In the genomic region with DNA sequence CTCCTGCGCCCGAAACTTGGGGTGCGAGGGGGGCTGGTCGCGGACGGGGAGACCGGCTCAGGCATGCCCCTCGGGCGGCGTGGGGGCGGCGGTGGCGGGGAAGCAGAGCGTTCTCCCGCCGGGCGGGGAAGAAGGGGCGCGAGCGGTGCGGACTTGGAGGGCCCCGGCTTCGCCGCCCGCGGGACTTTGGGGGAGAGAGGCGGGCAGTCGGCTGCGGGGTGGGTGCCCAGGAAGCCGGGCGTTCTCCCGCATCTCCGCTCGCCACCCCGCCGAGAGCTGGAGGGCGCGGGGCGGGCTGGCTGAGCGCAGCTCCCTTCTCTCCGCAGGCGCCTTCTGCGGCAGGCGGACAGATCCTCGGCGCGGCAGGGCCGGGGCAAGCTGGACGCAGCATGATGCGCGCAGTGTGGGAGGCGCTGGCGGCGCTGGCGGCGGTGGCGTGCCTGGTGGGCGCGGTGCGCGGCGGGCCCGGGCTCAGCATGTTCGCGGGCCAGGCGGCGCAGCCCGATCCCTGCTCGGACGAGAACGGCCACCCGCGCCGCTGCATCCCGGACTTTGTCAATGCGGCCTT, we compare ENCODE assay signal across 8 cellular contexts. TPM values are rescaled to one million over a fixed set of nuclear protein-coding genes. Genes with fewer than 3 reads are reported as not detected.
DNase-seq lines count a peak whose midpoint lies in the region; ATAC-seq, FAIRE-seq and TF ChIP-seq lines count a peak whose summit lies in the region.

No MANE protein-coding gene starts in this region.

- peaks cover 45% of the 10 kb centered on the region for H3K27me3 ChIP-seq in NT2/D1 (ENCODE audit: insufficient read depth, insufficient read length)
- H3K27me3 ChIP-seq in colonic mucosa, result peaks cover 47% of the 10 kb centered on the region
- H3K27me3 ChIP-seq in upper lobe of right lung, result peaks cover 78% of the 10 kb centered on the region

- H3K36me3 Mint-ChIP-seq in memory B cell, result no peaks in the 10 kb centered on the region

- H3K27ac Mint-ChIP-seq in memory B cell, result no peak overlapping the region

- peak overlapping the region; percentile 54 for H3K4me3 ChIP-seq in NT2/D1 (ENCODE audit: insufficient read length, low read depth)
- peak overlapping the region; percentile 52 for H3K4me3 ChIP-seq in colonic mucosa
- peak overlapping the region; percentile 64 for H3K4me3 ChIP-seq in upper lobe of right lung

- FAIRE-seq in H54 (lab: Jason Lieb, UNC), result no peak

- intact Hi-C loops in colonic mucosa (cut with DNase I), result no loop called here
- intact Hi-C loops in upper lobe of right lung (cut with DNase I), result no loop called here

- H3K36me3 ChIP-seq in NT2/D1 (ENCODE audit: insufficient read depth, insufficient read length, low read length) (peaks cover 7% of the 10 kb centered on the region), colonic mucosa (no peaks in the 10 kb centered on the region), upper lobe of right lung (no peaks in the 10 kb centered on the region)

- H3K4me1 ChIP-seq in NT2/D1 (ENCODE audit: insufficient read depth, insufficient read length) (peaks cover 11% of the 10 kb centered on the region), colonic mucosa (peaks cover 7% of the 10 kb centered on the region), upper lobe of right lung (peaks cover 21% of the 10 kb centered on the region)

- H3K9ac ChIP-seq in NT2/D1 (ENCODE audit: insufficient read length, low read depth), result peak overlapping the region; percentile 77
- H3K9ac ChIP-seq in colonic mucosa (ENCODE audit: low read depth in 2 of 2, low read length in 2 of 2), result peak overlapping the region in 1 of 2 donors; percentile 35

- no peak for TF ChIP-seq CTCF in GM10266 (IDR thresholded peaks at IDR 0.05; ENCODE audit: control insufficient read depth, insufficient read depth, low read depth, missing control alignments)
- no peak for TF ChIP-seq CTCF in colonic mucosa (IDR thresholded peaks at IDR 0.05)
- TF ChIP-seq CTCF in upper lobe of right lung (IDR thresholded peaks at IDR 0.05), result no peak

- H3K4me1 Mint-ChIP-seq in memory B cell, result peaks cover 7% of the 10 kb centered on the region

- DNase-seq in GM10266 (ENCODE audit: extremely low spot score), result peak; percentile 68
- no peak for DNase-seq in NT2/D1 (ENCODE audit: low read depth, low spot score)
- no peak for DNase-seq in colonic mucosa
- peak in 1 of 2 donors; percentile 47 for DNase-seq in memory B cell (ENCODE audit: low spot score in 2 of 2)
- peak; percentile 65 for DNase-seq in upper lobe of right lung
- no peak for DNase-seq in H54 (ENCODE audit: insufficient read length, low spot score)

- no peaks in the 10 kb centered on the region for H3K9me3 Mint-ChIP-seq in memory B cell

- H3K9me3 ChIP-seq in NT2/D1 (ENCODE audit: insufficient read depth, low read length) (no peaks in the 10 kb centered on the region), colonic mucosa (no peaks in the 10 kb centered on the region), upper lobe of right lung (no peaks in the 10 kb centered on the region)

- ATAC-seq in memory B cell (ENCODE audit: low read depth) (no peak), upper lobe of right lung (peak; percentile 37), GM18520 (IDR thresholded peaks at IDR 0.05; ENCODE audit: unreplicated experiment) (no peak), GM21423 (IDR thresholded peaks at IDR 0.05; ENCODE audit: unreplicated experiment) (no peak)

- H3K27ac ChIP-seq in colonic mucosa (peak overlapping the region; percentile 44), upper lobe of right lung (no peak overlapping the region)

- H3K27me3 Mint-ChIP-seq in memory B cell, result peaks cover 16% of the 10 kb centered on the region

- peak overlapping the region; percentile 88 for H3K4me3 Mint-ChIP-seq in memory B cell

- TF ChIP-seq POLR2A in H54 (IDR thresholded peaks at IDR 0.05; ENCODE audit: low read depth, low read length), result no peak

RNA-seq across cellular contexts. Expression of gene NTN1, which starts 0.8 kb away (rescaled TPM):
- total RNA-seq in colonic mucosa, result 1 to 10 TPM; 2.1 to 5.5 TPM
- total RNA-seq in upper lobe of right lung, result 4.1 TPM

RNA-seq across cellular contexts. Expression of gene PIK3R5, which starts 56.6 kb away (rescaled TPM):
- total RNA-seq in colonic mucosa (1 to 10 TPM; 2.2 to 2.5 TPM), upper lobe of right lung (37.7 TPM)

Comparison
In these comparisons a context has a peak if more than half of its experiments do, and no peak if none do; other contexts are left out.
1. DNase-seq: peak in GM10266 (single experiment) and upper lobe of right lung (single experiment); none in NT2/D1 (single experiment), colonic mucosa (single experiment) and H54 (single experiment).
2. RNA of gene PIK3R5, which starts 56.6 kb away (total RNA-seq): 37.7 TPM in upper lobe of right lung (single experiment); 2.2 to 2.5 TPM in colonic mucosa; every median in the first group is over 10 times any median in the second.
3. Peak in every context shown above with its lines, with median percentiles within 50 percentile points of each other: H3K4me3 ChIP-seq.